Comparison of ENCODE assay signal across 8 cellular contexts in the genomic region with DNA sequence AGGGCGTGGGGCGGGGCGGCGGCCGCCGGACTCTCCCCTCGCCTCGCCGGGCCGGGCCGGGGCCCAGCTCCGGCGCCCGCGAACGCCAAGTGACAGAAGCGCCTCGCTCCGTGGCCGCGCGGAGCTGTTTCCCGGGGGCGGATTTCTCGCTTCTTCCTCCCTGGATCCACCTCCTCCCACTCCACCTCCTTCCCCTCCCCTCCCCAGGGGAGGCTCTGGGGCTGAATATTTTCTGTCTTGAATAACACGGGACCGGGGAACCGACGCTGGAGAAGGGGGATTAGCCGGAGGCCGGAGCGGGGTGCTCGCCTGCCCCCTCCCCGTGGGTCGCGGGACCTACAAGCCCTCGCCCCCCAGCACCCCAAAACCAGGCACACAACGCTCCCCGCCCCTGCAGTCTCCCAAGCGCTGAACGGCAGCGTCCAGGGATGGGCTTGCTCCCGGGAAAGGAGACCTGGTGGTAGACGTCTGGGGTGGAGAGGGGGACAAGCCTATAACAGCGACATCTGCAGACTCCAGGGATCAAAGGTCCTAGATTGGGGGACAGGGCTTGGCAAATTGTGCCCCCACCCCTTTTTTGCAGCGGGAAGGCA. TPM values are rescaled to one million over a fixed set of nuclear protein-coding genes. Genes with fewer than 3 reads are reported as not detected.
DNase-seq lines count a peak whose midpoint lies in the region; ATAC-seq and TF ChIP-seq lines count a peak whose summit lies in the region.

A gene (minus strand): TSS at position 100 of the 593 bp plus-strand sequence. CDS start 1,988 bp downstream, outside the sequence.

- peak; percentile 85 for DNase-seq in DMS 273 (lab: John Stamatoyannopoulos, UW; ENCODE audit: unreplicated experiment)
- no peak for DNase-seq in DMS 273 treated with DMSO at 0.1 percent for 48 hours (lab: John Stamatoyannopoulos, UW)
- peak; percentile 39 for DNase-seq in HEK293T (ENCODE audit: extremely low spot score)
- peak; percentile 67 for DNase-seq in NCI-H146 treated with DMSO at 0.1 percent for 48 hours (lab: John Stamatoyannopoulos, UW; ENCODE audit: unreplicated experiment)
- peak; percentile 61 for DNase-seq in activated CD4-positive, alpha-beta memory T cell treated with anti-CD3 and anti-CD28 coated beads for 36 hours
- peak; percentile 10 to 28 (median 18) for DNase-seq in effector memory CD8-positive, alpha-beta T cell
- DNase-seq in lung microvascular endothelial cell (ENCODE audit: low read depth in 2 of 2) = peak; percentile 53 to 80
- DNase-seq in stimulated activated CD8-positive, alpha-beta memory T cell treated with anti-CD3 and anti-CD28 coated beads, Interleukin-15, amount 100 ng/mL, for 48 hours (ENCODE audit: low read depth in 2 of 2) = peak; percentile 14 to 20

- no peaks in the 10 kb centered on the region for H3K27me3 Mint-ChIP-seq in activated CD4-positive, alpha-beta memory T cell treated with anti-CD3 and anti-CD28 coated beads for 36 hours
- H3K27me3 Mint-ChIP-seq in effector memory CD8-positive, alpha-beta T cell = no peaks in the 10 kb centered on the region

- peaks cover 21% of the 10 kb centered on the region for H3K4me1 Mint-ChIP-seq in activated CD4-positive, alpha-beta memory T cell treated with anti-CD3 and anti-CD28 coated beads for 36 hours (ENCODE audit: low read depth)
- peaks cover 5 to 14% of the 10 kb centered on the region in 2 donors for H3K4me1 Mint-ChIP-seq in effector memory CD8-positive, alpha-beta T cell (ENCODE audit: low read depth in 2 of 2)

- peak within 1 kb of the TSS; percentile 93 for H3K27ac Mint-ChIP-seq in activated CD4-positive, alpha-beta memory T cell treated with anti-CD3 and anti-CD28 coated beads for 36 hours
- H3K27ac Mint-ChIP-seq in effector memory CD8-positive, alpha-beta T cell = peak within 1 kb of the TSS; percentile 84 to 91

- no peaks in the 10 kb centered on the region for H3K9me3 Mint-ChIP-seq in activated CD4-positive, alpha-beta memory T cell treated with anti-CD3 and anti-CD28 coated beads for 36 hours
- no peaks in the 10 kb centered on the region for H3K9me3 Mint-ChIP-seq in effector memory CD8-positive, alpha-beta T cell

- ATAC-seq in effector memory CD8-positive, alpha-beta T cell (replicated peaks) = peak; percentile 8

- intact Hi-C loops in activated CD4-positive, alpha-beta memory T cell treated with anti-CD3 and anti-CD28 coated beads for 36 hours (cut with micrococcal nuclease) = loop anchor here (1.0 to 10.0 kb wide), 9 partner anchors 17 to 1287 kb away; a partner anchor contains a TSS

- CTCF ChIA-PET in HEK293T (lab: Yijun Ruan, JAX) = no interaction called here
- CTCF ChIA-PET in activated CD4-positive, alpha-beta memory T cell treated with anti-CD3 and anti-CD28 coated beads for 36 hours (lab: Charles Lee) = interaction anchor here (0.9 to 2.6 kb wide), 4 partner anchors 17 to 266 kb away, joined by 3 to 14 read pairs (median 4); no protein-coding TSS in a partner anchor

- peak within 1 kb of the TSS; percentile 88 for H3K4me3 Mint-ChIP-seq in activated CD4-positive, alpha-beta memory T cell treated with anti-CD3 and anti-CD28 coated beads for 36 hours
- peak within 1 kb of the TSS; percentile 88 to 92 for H3K4me3 Mint-ChIP-seq in effector memory CD8-positive, alpha-beta T cell

- POLR2A ChIA-PET in HEK293T (lab: Yijun Ruan, JAX) = interaction anchor here (0.6 to 1.6 kb wide), 9 partner anchors 14 to 339 kb away, joined by 3 to 5 read pairs (median 3); no protein-coding TSS in a partner anchor
- POLR2A ChIA-PET in activated CD4-positive, alpha-beta memory T cell treated with anti-CD3 and anti-CD28 coated beads for 36 hours (lab: Charles Lee) = interaction anchor here (1.1 to 2.5 kb wide), 4 partner anchors 17 to 292 kb away, joined by 3 to 12 read pairs (median 6); a partner anchor contains a TSS

- peaks cover 11% of the 10 kb centered on the region for H3K36me3 Mint-ChIP-seq in activated CD4-positive, alpha-beta memory T cell treated with anti-CD3 and anti-CD28 coated beads for 36 hours
- peaks cover 10% of the 10 kb centered on the region for H3K36me3 Mint-ChIP-seq in effector memory CD8-positive, alpha-beta T cell (ENCODE audit: insufficient read depth)

TF ChIP-seq in HEK293T, 16 proteins besides CTCF, POLR2A, EP300 and RAD21:
- TF ChIP-seq CTBP1 (IDR thresholded peaks at IDR 0.05; ENCODE audit: borderline replicate concordance) (no peak), L3MBTL2 (conservative IDR thresholded peaks at IDR 0.05) (peak; percentile 64)

RNA-seq across cellular contexts. Expression of the gene that starts here (rescaled TPM):
- 10 to 100 TPM; 24.6 to 28.7 TPM for total RNA-seq in activated CD4-positive, alpha-beta memory T cell treated with anti-CD3 and anti-CD28 coated beads for 36 hours
- 60.6 and 109 TPM in 2 replicates for total RNA-seq in lung microvascular endothelial cell
